In the genomic region with DNA sequence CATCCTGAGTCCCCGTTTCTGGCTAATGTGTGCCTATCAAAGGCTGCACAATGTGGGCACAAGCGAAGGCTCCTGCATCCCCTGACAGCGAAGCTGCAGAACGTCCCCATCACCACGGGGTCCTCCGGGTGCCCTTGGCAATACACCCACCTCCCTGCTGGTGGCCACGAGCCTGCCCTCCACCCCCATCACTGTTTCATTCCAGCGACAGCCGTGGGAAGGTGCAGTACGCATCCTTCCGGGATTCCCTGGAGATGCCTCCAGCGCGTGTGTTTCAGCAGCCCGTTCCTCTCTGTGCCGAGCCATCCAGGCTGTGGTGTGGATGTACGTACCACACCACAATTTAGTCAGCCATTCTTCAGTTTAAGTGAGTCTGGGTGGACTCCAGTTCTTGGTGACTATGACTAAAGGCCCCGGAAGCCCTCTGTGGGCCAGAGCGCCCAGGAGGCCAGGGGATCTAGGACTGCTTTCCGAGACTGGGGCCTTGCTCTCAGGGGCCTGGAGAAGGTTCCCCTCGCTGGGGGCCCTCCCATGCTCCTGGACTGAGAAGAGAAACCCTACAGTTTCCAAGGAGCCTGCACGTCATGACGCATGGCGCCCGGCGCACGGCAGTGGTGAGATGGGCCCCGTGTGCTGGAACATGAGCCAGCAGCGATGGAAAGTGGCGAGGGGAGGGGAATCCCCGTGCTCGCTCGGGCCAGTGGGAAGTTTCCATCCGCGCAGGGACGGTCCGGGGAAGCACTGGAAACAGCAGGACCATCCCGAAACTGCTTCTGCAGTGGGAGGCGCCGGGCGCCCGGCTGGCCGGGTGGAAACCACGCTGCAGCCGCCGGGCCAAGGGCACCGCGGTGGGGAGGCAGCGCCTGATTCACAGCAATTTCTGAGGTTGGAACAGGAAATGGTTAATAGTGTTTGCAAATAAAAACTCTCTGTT, we compare ENCODE assay signal across 11 cellular contexts. TPM values are rescaled to one million over a fixed set of nuclear protein-coding genes. Genes with fewer than 3 reads are reported as not detected.
A peak's percentile ranks its signal among the peaks of the same experiment; 100 is the strongest.
DNase-seq lines count a peak whose midpoint lies in the region; ATAC-seq and TF ChIP-seq lines count a peak whose summit lies in the region.
"Had no signal": no experiment of that assay in that cellular context is flagged by ENCODE, and none has a peak within 500 bp of the region (broad histone marks: within the 10 kb centered on the region; RNA-seq: fewer than 3 reads in every experiment).

No MANE protein-coding gene starts in this region.

- H3K4me3 Mint-ChIP-seq in activated T-helper 17 cell treated with anti-CD3 and anti-CD28 coated beads, Interleukin-2, amount 50 U/mL, for 72 hours, result peak overlapping the region; percentile 56
- H3K4me3 Mint-ChIP-seq in endodermal cell, result no peak overlapping the region

- peaks cover 26% of the 10 kb centered on the region for H3K36me3 Mint-ChIP-seq in activated T-helper 17 cell treated with anti-CD3 and anti-CD28 coated beads, Interleukin-2, amount 50 U/mL, for 72 hours (ENCODE audit: low read depth)
- H3K36me3 Mint-ChIP-seq in endodermal cell (ENCODE audit: low read depth), result no peaks in the 10 kb centered on the region

- peaks cover 14% of the 10 kb centered on the region for H3K9me3 Mint-ChIP-seq in activated T-helper 17 cell treated with anti-CD3 and anti-CD28 coated beads, Interleukin-2, amount 50 U/mL, for 72 hours
- peaks cover 7% of the 10 kb centered on the region for H3K9me3 Mint-ChIP-seq in endodermal cell

- peak overlapping the region; percentile 56 for H3K27ac Mint-ChIP-seq in activated T-helper 17 cell treated with anti-CD3 and anti-CD28 coated beads, Interleukin-2, amount 50 U/mL, for 72 hours
- no peak overlapping the region for H3K27ac Mint-ChIP-seq in endodermal cell

- peaks cover 13% of the 10 kb centered on the region for H3K27me3 Mint-ChIP-seq in activated T-helper 17 cell treated with anti-CD3 and anti-CD28 coated beads, Interleukin-2, amount 50 U/mL, for 72 hours
- H3K27me3 Mint-ChIP-seq in endodermal cell (ENCODE audit: insufficient read depth), result no peaks in the 10 kb centered on the region

- no peak for DNase-seq in AG04450 (ENCODE audit: low read depth, low spot score)
- peak; percentile 44 for DNase-seq in mucosa of gallbladder (ENCODE audit: low spot score)
- DNase-seq in hypothalamus (lab: John Stamatoyannopoulos, UW), result no peak
- DNase-seq in endodermal cell, result no peak
- no peak for DNase-seq in HEK293T (ENCODE audit: extremely low spot score)
- no peak for DNase-seq in foreskin melanocyte
- DNase-seq: Calu3, retina had no signal

- no peaks in the 10 kb centered on the region for H3K36me3 ChIP-seq in endodermal cell (ENCODE audit: control insufficient read depth, insufficient read depth, low read length)

- POLR2A ChIA-PET in AG04450 (lab: Yijun Ruan, JAX) (no interaction called here), HEK293T (lab: Yijun Ruan, JAX) (no interaction called here)

- 90 to 91% methylated on average over 25 to 48 of the region's 48 CpGs for WGBS in endodermal cell (ENCODE audit: insufficient coverage in 1 of 2, insufficient read length in 1 of 2), 2 experiments

- peaks cover 11% of the 10 kb centered on the region; the same call in 1 of the 2 replicates for H3K9me3 ChIP-seq in AG04450 (ENCODE audit: control insufficient read depth, insufficient read depth, low read length)
- H3K9me3 ChIP-seq in endodermal cell (ENCODE audit: control insufficient read depth, low read length), result peaks cover 12% of the 10 kb centered on the region

- TF ChIP-seq CTCF in AG04450 (IDR thresholded peaks at IDR 0.05; ENCODE audit: low read depth, low read length), result no peak
- TF ChIP-seq CTCF in endodermal cell (conservative IDR thresholded peaks at IDR 0.05), result no peak

- peaks cover 53% of the 10 kb centered on the region for H3K4me1 Mint-ChIP-seq in activated T-helper 17 cell treated with anti-CD3 and anti-CD28 coated beads, Interleukin-2, amount 50 U/mL, for 72 hours
- no peaks in the 10 kb centered on the region for H3K4me1 Mint-ChIP-seq in endodermal cell

- H3K4me3 ChIP-seq in AG04450 (ENCODE audit: low read depth, low read length) (no peak overlapping the region), endodermal cell (ENCODE audit: low read length) (no peak overlapping the region)

- peak overlapping the region; percentile 31 for H3K27ac ChIP-seq in AG04450 (ENCODE audit: low read depth, low read length)
- no peak overlapping the region for H3K27ac ChIP-seq in endodermal cell (ENCODE audit: low read depth, low read length)

- H3K4me1 ChIP-seq in endodermal cell (ENCODE audit: control insufficient read depth, insufficient read depth, low read length), result no peaks in the 10 kb centered on the region

- CTCF ChIA-PET in AG04450 (lab: Charles Lee) (no interaction called here), HEK293T (lab: Yijun Ruan, JAX) (no interaction called here)

- peak; percentile 29 for ATAC-seq in HG02885 (IDR thresholded peaks at IDR 0.05; ENCODE audit: poor library complexity, unreplicated experiment)
- ATAC-seq in activated T-helper 17 cell treated with anti-CD3 and anti-CD28 coated beads, Interleukin-2, amount 50 U/mL, for 72 hours (replicated peaks), result peak; percentile 70

- H3K27me3 ChIP-seq in AG04450 (ENCODE audit: control insufficient read depth, insufficient read depth, low read length), result peaks cover 25% of the 10 kb centered on the region
- H3K27me3 ChIP-seq in endodermal cell (ENCODE audit: control insufficient read depth, insufficient read depth, low read length, poor library complexity, severe bottlenecking), result peaks cover 6% of the 10 kb centered on the region

- no peak overlapping the region for H3K9ac ChIP-seq in endodermal cell (ENCODE audit: extremely low read depth, low read length, poor library complexity, severe bottlenecking)

TF ChIP-seq in HEK293T, 16 proteins besides CTCF, POLR2A, EP300 and RAD21:
- TF ChIP-seq TARDBP (IDR thresholded peaks at IDR 0.05) (no peak), BHLHE40 (IDR thresholded peaks at IDR 0.05; ENCODE audit: borderline replicate concordance) (no peak), FOXA1 (IDR thresholded peaks at IDR 0.05) (no peak), SUZ12 (IDR thresholded peaks at IDR 0.05) (no peak), FOXM1 (IDR thresholded peaks at IDR 0.05; ENCODE audit: borderline replicate concordance) (no peak), FOXK2 (IDR thresholded peaks at IDR 0.05) (no peak), ZNF384 (IDR thresholded peaks at IDR 0.05) (no peak), LEF1 (IDR thresholded peaks at IDR 0.05; ENCODE audit: borderline replicate concordance) (no peak), ELF4 (IDR thresholded peaks at IDR 0.05) (no peak), L3MBTL2 (conservative IDR thresholded peaks at IDR 0.05) (no peak), HDGF (IDR thresholded peaks at IDR 0.05; ENCODE audit: borderline replicate concordance) (no peak), NFRKB (IDR thresholded peaks at IDR 0.05) (no peak), SP1 (IDR thresholded peaks at IDR 0.05) (no peak), ARNT (IDR thresholded peaks at IDR 0.05) (no peak), CTBP1 (IDR thresholded peaks at IDR 0.05; ENCODE audit: borderline replicate concordance) (no peak), PKNOX1 (IDR thresholded peaks at IDR 0.05) (no peak)
TF ChIP-seq in HEK293T: peak in this region for 0.

RNA-seq across cellular contexts. Expression of gene PDCD1, which starts 4.6 kb away (rescaled TPM):
- not detected in 2 replicates for polyA plus RNA-seq in AG04450 (2011; rRNA removed)
- not detected in 2 replicates for polyA minus RNA-seq in AG04450 (2011; rRNA and poly(A)+ RNA removed)
- total RNA-seq in activated T-helper 17 cell treated with anti-CD3 and anti-CD28 coated beads, Interleukin-2, amount 50 U/mL, for 72 hours, result 10 to 100 TPM; 13.1 to 77.6 TPM
- total RNA-seq in mucosa of gallbladder (1.5 TPM), endodermal cell (under 1 TPM in 1 of 2 donors, not detected in 1; 0.20 TPM)
- polyA plus RNA-seq in endodermal cell (2013, experiment 1 of 2), result not detected
- not detected for polyA plus RNA-seq in endodermal cell (2013, experiment 2 of 2)
- total RNA-seq: Calu3 had no signal

RNA-seq across cellular contexts. Expression of gene RTP5, which starts 6.2 kb away (rescaled TPM):
- not detected in 2 replicates for polyA plus RNA-seq in AG04450 (2011; rRNA removed)
- polyA minus RNA-seq in AG04450 (2011; rRNA and poly(A)+ RNA removed), result not detected in 2 replicates
- total RNA-seq in activated T-helper 17 cell treated with anti-CD3 and anti-CD28 coated beads, Interleukin-2, amount 50 U/mL, for 72 hours, result under 1 TPM in 1 of 2 donors, not detected in 1; 0.58 TPM
- not detected for total RNA-seq in mucosa of gallbladder
- not detected for total RNA-seq in endodermal cell
- polyA plus RNA-seq in endodermal cell (2013, experiment 1 of 2), result not detected
- not detected for polyA plus RNA-seq in endodermal cell (2013, experiment 2 of 2)
- total RNA-seq: Calu3; T-helper 1 cell treated with Interleukin-12 subunit alpha and Interleukin-12 subunit beta and Interleukin-4 antibody, amounts not matched to agents 30 ng/mL and 1 ng/mL, for 36 hours had no signal

RNA-seq across cellular contexts. Expression of gene NEU4, which starts 54.3 kb away (rescaled TPM):
- polyA plus RNA-seq in AG04450 (2011; rRNA removed), result not detected in 2 replicates
- not detected in 2 replicates for polyA minus RNA-seq in AG04450 (2011; rRNA and poly(A)+ RNA removed)
- 1 to 10 TPM; 1.1 to 9.8 TPM for total RNA-seq in activated T-helper 17 cell treated with anti-CD3 and anti-CD28 coated beads, Interleukin-2, amount 50 U/mL, for 72 hours
- total RNA-seq in mucosa of gallbladder (34.8 TPM), endodermal cell (1 to 10 TPM; 1.2 TPM)
- polyA plus RNA-seq in endodermal cell (2013, experiment 1 of 2), result 0.36 TPM
- 0.70 TPM for polyA plus RNA-seq in endodermal cell (2013, experiment 2 of 2)
